In genomic region chr17:67358612-67359011, GRCh38 we compare ENCODE assay signal across 1 cellular context.
TF ChIP-seq lines count a peak whose summit lies in the region.

No MANE protein-coding gene starts in this region.

TF ChIP-seq in GM23338, 12 proteins besides CTCF, POLR2A, EP300 and RAD21:
- TF ChIP-seq, protein P1, sequence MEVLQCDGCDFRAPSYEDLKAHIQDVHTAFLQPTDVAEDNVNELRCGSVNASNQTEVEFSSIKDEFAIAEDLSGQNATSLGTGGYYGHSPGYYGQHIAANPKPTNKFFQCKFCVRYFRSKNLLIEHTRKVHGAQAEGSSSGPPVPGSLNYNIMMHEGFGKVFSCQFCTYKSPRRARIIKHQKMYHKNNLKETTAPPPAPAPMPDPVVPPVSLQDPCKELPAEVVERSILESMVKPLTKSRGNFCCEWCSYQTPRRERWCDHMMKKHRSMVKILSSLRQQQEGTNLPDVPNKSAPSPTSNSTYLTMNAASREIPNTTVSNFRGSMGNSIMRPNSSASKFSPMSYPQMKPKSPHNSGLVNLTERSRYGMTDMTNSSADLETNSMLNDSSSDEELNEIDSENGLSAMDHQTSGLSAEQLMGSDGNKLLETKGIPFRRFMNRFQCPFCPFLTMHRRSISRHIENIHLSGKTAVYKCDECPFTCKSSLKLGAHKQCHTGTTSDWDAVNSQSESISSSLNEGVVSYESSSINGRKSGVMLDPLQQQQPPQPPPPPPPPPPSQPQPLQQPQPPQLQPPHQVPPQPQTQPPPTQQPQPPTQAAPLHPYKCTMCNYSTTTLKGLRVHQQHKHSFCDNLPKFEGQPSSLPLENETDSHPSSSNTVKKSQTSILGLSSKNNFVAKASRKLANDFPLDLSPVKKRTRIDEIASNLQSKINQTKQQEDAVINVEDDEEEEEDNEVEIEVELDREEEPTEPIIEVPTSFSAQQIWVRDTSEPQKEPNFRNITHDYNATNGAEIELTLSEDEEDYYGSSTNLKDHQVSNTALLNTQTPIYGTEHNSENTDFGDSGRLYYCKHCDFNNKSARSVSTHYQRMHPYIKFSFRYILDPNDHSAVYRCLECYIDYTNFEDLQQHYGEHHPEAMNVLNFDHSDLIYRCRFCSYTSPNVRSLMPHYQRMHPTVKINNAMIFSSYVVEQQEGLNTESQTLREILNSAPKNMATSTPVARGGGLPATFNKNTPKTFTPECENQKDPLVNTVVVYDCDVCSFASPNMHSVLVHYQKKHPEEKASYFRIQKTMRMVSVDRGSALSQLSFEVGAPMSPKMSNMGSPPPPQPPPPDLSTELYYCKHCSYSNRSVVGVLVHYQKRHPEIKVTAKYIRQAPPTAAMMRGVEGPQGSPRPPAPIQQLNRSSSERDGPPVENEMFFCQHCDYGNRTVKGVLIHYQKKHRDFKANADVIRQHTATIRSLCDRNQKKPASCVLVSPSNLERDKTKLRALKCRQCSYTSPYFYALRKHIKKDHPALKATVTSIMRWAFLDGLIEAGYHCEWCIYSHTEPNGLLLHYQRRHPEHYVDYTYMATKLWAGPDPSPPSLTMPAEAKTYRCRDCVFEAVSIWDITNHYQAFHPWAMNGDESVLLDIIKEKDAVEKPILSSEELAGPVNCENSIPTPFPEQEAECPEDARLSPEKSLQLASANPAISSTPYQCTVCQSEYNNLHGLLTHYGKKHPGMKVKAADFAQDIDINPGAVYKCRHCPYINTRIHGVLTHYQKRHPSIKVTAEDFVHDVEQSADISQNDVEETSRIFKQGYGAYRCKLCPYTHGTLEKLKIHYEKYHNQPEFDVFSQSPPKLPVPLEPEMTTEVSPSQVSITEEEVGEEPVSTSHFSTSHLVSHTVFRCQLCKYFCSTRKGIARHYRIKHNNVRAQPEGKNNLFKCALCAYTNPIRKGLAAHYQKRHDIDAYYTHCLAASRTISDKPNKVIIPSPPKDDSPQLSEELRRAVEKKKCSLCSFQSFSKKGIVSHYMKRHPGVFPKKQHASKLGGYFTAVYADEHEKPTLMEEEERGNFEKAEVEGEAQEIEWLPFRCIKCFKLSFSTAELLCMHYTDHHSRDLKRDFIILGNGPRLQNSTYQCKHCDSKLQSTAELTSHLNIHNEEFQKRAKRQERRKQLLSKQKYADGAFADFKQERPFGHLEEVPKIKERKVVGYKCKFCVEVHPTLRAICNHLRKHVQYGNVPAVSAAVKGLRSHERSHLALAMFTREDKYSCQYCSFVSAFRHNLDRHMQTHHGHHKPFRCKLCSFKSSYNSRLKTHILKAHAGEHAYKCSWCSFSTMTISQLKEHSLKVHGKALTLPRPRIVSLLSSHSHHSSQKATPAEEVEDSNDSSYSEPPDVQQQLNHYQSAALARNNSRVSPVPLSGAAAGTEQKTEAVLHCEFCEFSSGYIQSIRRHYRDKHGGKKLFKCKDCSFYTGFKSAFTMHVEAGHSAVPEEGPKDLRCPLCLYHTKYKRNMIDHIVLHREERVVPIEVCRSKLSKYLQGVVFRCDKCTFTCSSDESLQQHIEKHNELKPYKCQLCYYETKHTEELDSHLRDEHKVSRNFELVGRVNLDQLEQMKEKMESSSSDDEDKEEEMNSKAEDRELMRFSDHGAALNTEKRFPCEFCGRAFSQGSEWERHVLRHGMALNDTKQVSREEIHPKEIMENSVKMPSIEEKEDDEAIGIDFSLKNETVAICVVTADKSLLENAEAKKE (CRISPR knock-in tag; IDR thresholded peaks at IDR 0.05), result no peak
- TF ChIP-seq REST (IDR thresholded peaks at IDR 0.05; ENCODE audit: unreplicated experiment) (no peak), ZNF114 (CRISPR knock-in tag; IDR thresholded peaks at IDR 0.05) (no peak), JUNB (IDR thresholded peaks at IDR 0.05; ENCODE audit: unreplicated experiment) (no peak), STAT1 (IDR thresholded peaks at IDR 0.05; ENCODE audit: unreplicated experiment) (no peak), CREB1 (CRISPR knock-in tag; IDR thresholded peaks at IDR 0.05; ENCODE audit: low read depth) (no peak), ZNF331 (CRISPR knock-in tag; IDR thresholded peaks at IDR 0.05; ENCODE audit: low read depth) (no peak), EZH2phosphoT487 (IDR thresholded peaks at IDR 0.05; ENCODE audit: unreplicated experiment) (no peak), NANOG (IDR thresholded peaks at IDR 0.05; ENCODE audit: borderline replicate concordance) (no peak), POLR2AphosphoS5 (IDR thresholded peaks at IDR 0.05; ENCODE audit: low read depth) (no peak), EZH2 (IDR thresholded peaks at IDR 0.05; ENCODE audit: low read depth, unreplicated experiment) (no peak)
